9 cellular contexts compared by ENCODE assay signal in the genomic region with DNA sequence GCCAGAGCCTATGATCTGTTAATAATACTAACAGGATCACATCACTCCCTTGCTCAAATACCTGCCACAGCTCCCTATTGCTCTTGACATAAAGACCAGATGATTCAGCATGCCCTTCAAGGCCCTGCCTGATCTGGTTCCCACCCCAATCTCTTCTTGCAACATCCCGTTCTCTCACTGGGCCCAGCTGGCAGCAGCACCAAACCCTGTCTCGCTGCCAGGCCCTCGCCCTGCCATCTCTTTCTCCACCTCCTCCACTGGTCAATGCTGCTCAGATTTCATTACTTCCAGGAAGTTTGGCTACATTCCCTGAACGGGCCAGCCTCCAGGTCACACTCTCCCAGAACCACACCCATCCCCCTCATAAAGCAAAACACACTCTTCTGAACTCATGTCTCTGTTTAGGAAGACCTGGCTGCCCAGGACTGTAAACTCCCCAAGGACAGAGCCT. TPM values are rescaled to one million over a fixed set of nuclear protein-coding genes. Genes with fewer than 3 reads are reported as not detected.
DNase-seq lines count a peak whose midpoint lies in the region; ATAC-seq and TF ChIP-seq lines count a peak whose summit lies in the region.
"Had no signal": no experiment of that assay in that cellular context is flagged by ENCODE, and none has a peak within 500 bp of the region (broad histone marks: within the 10 kb centered on the region; RNA-seq: fewer than 3 reads in every experiment).

No MANE protein-coding gene starts in this region.

- no peaks in the 10 kb centered on the region for H3K27me3 ChIP-seq in esophagus muscularis mucosa

- peak overlapping the region; percentile 57 to 73 (median 61) for H3K27ac ChIP-seq in esophagus muscularis mucosa (replicated peaks in 1 of 4)

- TF ChIP-seq EP300 in esophagus muscularis mucosa (IDR thresholded peaks at IDR 0.05) = no peak

- H3K4me3 ChIP-seq in esophagus muscularis mucosa = no peak overlapping the region

- TF ChIP-seq CTCF in esophagus muscularis mucosa (IDR thresholded peaks at IDR 0.05) (no peak), GM10266 (IDR thresholded peaks at IDR 0.05; ENCODE audit: control insufficient read depth, insufficient read depth, low read depth, missing control alignments) (no peak)

- no peaks in the 10 kb centered on the region for H3K36me3 ChIP-seq in esophagus muscularis mucosa

- H3K4me1 ChIP-seq in esophagus muscularis mucosa = peaks cover 0 to 26% (median 14%) of the 10 kb centered on the region in 4 donors

- intact Hi-C loops in esophagus muscularis mucosa (cut with DNase I) = no loop called here

- DNase-seq in Caki2 (ENCODE audit: low read depth) (peak; percentile 53), NCI-H460 (ENCODE audit: extremely low read depth, low read depth) (peak; percentile 49), esophagus muscularis mucosa (ENCODE audit: extremely low spot score) (peak; percentile 97), nucleus accumbens (lab: John Stamatoyannopoulos, UW) (peak in 36 of 56 donors; percentile 5 to 65 (median 34)), GM10266 (ENCODE audit: extremely low spot score) (no peak)
- no peak for DNase-seq in activated naive CD4-positive, alpha-beta T cell (lab: John Stamatoyannopoulos, UW)
- DNase-seq: activated B cell treated with CpG ODN at 0.5 μM for 24 hours had no signal

- no peaks in the 10 kb centered on the region for H3K9me3 ChIP-seq in esophagus muscularis mucosa

- ATAC-seq in HG02623 (IDR thresholded peaks at IDR 0.05; ENCODE audit: unreplicated experiment) = no peak
- no peak for ATAC-seq in GM21619 (IDR thresholded peaks at IDR 0.05; ENCODE audit: unreplicated experiment)

- no peak for TF ChIP-seq POLR2A in esophagus muscularis mucosa (IDR thresholded peaks at IDR 0.05; ENCODE audit: low read depth)

- in situ Hi-C loops in Caki2 (cut with HindIII; ENCODE audit: low pct_unique_long_range_greater_than_20kb, low sequenced_read_pairs) = no loop called here

- 46% methylated on average over 4 of the region's 4 CpGs for WGBS in esophagus muscularis mucosa

RNA-seq across cellular contexts. Expression of gene BCAT2, which starts 8.6 kb away (rescaled TPM):
- total RNA-seq in Caki2 (2014; rRNA removed; shearing (Covaris generic); ENCODE audit: low replicate concordance) = 73.5 and 83.0 TPM in 2 replicates
- total RNA-seq in NCI-H460 (2014; rRNA removed; shearing (Covaris generic)) = 27.6 and 31.2 TPM in 2 replicates
- polyA plus RNA-seq in NCI-H460 (2014; cell fraction: nucleus; rRNA removed) = 56.8 and 67.1 TPM in 2 replicates
- 10 to 100 TPM; 59.0 to 93.3 (median 63.9) TPM for total RNA-seq in esophagus muscularis mucosa

RNA-seq across cellular contexts. Expression of gene HSD17B14, which starts 16.9 kb away (rescaled TPM):
- 33.6 and 56.7 TPM in 2 replicates for total RNA-seq in Caki2 (2014; rRNA removed; shearing (Covaris generic); ENCODE audit: low replicate concordance)
- total RNA-seq in NCI-H460 (2014; rRNA removed; shearing (Covaris generic)) = 1.6 and 2.0 TPM in 2 replicates
- polyA plus RNA-seq in NCI-H460 (2014; cell fraction: nucleus; rRNA removed) = 0.19 and 2.1 TPM in 2 replicates
- total RNA-seq in esophagus muscularis mucosa = 1 to 10 TPM; 7.1 to 8.9 (median 7.8) TPM

RNA-seq across cellular contexts. Expression of gene PLEKHA4, which starts 49.0 kb away (rescaled TPM):
- total RNA-seq in Caki2 (2014; rRNA removed; shearing (Covaris generic); ENCODE audit: low replicate concordance) = 0.70 and 11.5 TPM in 2 replicates
- 0.58 and 1.2 TPM in 2 replicates for total RNA-seq in NCI-H460 (2014; rRNA removed; shearing (Covaris generic))
- 0.04 and 5.1 TPM in 2 replicates for polyA plus RNA-seq in NCI-H460 (2014; cell fraction: nucleus; rRNA removed)
- total RNA-seq in esophagus muscularis mucosa = 10 to 100 TPM; 11.4 to 27.4 (median 18.9) TPM

RNA-seq across cellular contexts. Expression of gene PPP1R15A, which starts 52.8 kb away (rescaled TPM):
- total RNA-seq in Caki2 (2014; rRNA removed; shearing (Covaris generic); ENCODE audit: low replicate concordance) = 51.0 and 52.5 TPM in 2 replicates
- 83.3 and 85.6 TPM in 2 replicates for total RNA-seq in NCI-H460 (2014; rRNA removed; shearing (Covaris generic))
- polyA plus RNA-seq in NCI-H460 (2014; cell fraction: nucleus; rRNA removed) = 13.4 and 16.2 TPM in 2 replicates
- total RNA-seq in esophagus muscularis mucosa = 10 to 100 TPM; 40.3 to 98.7 (median 64.4) TPM

Comparison
In these comparisons a context has a peak if more than half of its experiments do, and no peak if none do; other contexts are left out.
1. DNase-seq: peak in Caki2 (single experiment), NCI-H460 (single experiment), esophagus muscularis mucosa (single experiment) and nucleus accumbens (36 of 56); none in GM10266 (single experiment) and activated naive CD4-positive, alpha-beta T cell (0 of 4).